Comparison of ENCODE assay signal across 1 cellular context in the genomic region with DNA sequence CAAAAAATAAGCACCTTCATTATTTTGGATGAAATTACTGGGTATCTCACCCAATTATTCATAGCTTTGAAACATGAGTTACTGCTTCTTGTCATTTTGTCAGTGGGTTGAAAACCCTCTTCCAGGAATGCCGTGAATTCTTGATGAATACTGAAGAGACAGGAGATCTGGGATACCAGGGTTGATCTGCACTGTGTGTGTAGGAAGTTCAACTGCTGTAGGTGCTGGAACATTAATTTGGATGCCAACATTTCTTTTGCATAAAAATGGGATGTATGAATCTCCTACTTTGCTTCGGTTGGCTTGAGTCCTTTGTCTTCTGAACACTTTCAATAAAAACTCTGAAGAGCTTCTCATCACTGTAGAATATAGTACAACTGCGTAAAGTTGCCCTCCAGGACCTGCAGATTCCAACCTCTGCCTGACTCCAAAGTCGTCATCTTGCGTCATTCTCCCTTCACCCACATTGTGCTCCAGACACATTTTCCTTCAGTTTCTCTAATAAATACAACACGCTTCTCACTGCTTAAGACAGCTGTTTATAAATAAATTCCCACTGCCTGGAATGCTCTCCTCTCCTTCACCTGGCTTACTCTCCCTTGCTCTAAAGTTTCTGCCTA.
TF ChIP-seq lines count a peak whose summit lies in the region.

No MANE protein-coding gene starts in this region.

TF ChIP-seq in HCT116, 20 proteins besides CTCF, POLR2A, EP300 and RAD21 (continued from another document):
- TF ChIP-seq TCF7L2 (IDR thresholded peaks at IDR 0.05; ENCODE audit: borderline replicate concordance, extremely low read depth, insufficient read depth, insufficient read length) (no peak), POLR2AphosphoS5 (IDR thresholded peaks at IDR 0.05; ENCODE audit: low read depth, low read length) (no peak), ZNF274 (IDR thresholded peaks at IDR 0.05; ENCODE audit: low read depth, low read length) (no peak), ELF1 (IDR thresholded peaks at IDR 0.05; ENCODE audit: borderline replicate concordance, low read depth) (no peak), EGR1 (IDR thresholded peaks at IDR 0.05; ENCODE audit: low read depth) (no peak), YY1 (IDR thresholded peaks at IDR 0.05; ENCODE audit: extremely low read depth, insufficient replicate concordance, low read depth, low read length) (no peak)
